9 cellular contexts compared by ENCODE assay signal in the genomic region with DNA sequence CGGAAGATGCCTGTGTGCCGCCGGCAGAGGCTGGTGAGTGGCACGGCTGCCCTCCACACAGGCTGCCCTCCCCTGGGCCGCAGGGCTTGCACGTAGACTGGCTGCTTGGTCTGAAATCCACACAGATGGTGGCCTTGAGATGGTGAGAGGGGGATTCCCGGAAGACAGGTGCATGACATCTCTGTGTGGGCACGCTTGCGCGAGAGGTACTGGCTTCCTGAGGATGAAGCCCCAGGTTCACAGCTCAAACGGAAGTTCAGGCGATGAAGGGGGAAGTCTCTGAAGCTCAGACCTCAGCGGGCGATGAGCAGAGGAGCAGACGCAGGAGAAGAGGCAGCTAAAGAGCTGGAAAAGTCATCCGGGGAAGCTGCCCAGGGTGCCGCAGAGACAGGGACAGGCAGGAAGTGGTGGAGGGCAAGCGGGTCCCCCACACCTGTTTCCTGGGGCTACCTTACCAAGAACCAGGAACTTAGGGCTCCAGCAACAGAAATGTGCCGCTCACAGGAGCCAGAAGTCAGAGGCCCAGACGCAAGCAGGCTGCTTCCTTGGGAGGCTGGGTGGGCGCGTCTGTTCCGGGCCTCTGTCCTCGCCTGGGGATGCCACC. TPM values are rescaled to one million over a fixed set of nuclear protein-coding genes. Genes with fewer than 3 reads are reported as not detected.
DNase-seq lines count a peak whose midpoint lies in the region; ATAC-seq and TF ChIP-seq lines count a peak whose summit lies in the region.
"Had no signal": no experiment of that assay in that cellular context is flagged by ENCODE, and none has a peak within 500 bp of the region (broad histone marks: within the 10 kb centered on the region; RNA-seq: fewer than 3 reads in every experiment).

No MANE protein-coding gene starts in this region.

- H3K4me3 Mint-ChIP-seq in activated CD4-positive, alpha-beta T cell treated with anti-CD3 and anti-CD28 coated beads, Interleukin-2, amount 10 ng/mL, durations not matched to agents 24 days and 14 days = peak overlapping the region; percentile 85
- peak overlapping the region; percentile 75 for H3K4me3 Mint-ChIP-seq in stimulated activated naive CD8-positive, alpha-beta T cell treated with anti-CD3 and anti-CD28 coated beads, Interleukin-15, Interleukin-2, amounts not matched to agents 100 ng/mL and 50 ng/mL, for 24 hours
- H3K4me3 Mint-ChIP-seq in progenitor cell of endocrine pancreas (ENCODE audit: low read depth) = no peak overlapping the region

- ATAC-seq in GM21717 (IDR thresholded peaks at IDR 0.05; ENCODE audit: unreplicated experiment) = peak; percentile 39

- no peak overlapping the region for H2BK5ac ChIP-seq in trophoblast cell (ENCODE audit: low read depth, low read length, poor library complexity)

- no peak overlapping the region for H2AK5ac ChIP-seq in trophoblast cell (ENCODE audit: low read length)

- peaks cover 30 to 34% of the 10 kb centered on the region in 2 experiments for H3K36me3 ChIP-seq in trophoblast cell (ENCODE audit: control insufficient read depth in 1 of 2, insufficient read depth in 2 of 2, low read length in 2 of 2)
- H3K36me3 ChIP-seq in uterus = no peaks in the 10 kb centered on the region

- H3K27me3 ChIP-seq in trophoblast cell (ENCODE audit: insufficient read depth, low read length) = no peaks in the 10 kb centered on the region
- H3K27me3 ChIP-seq in uterus = peaks cover 0 to 7% of the 10 kb centered on the region in 2 donors

- H2BK12ac ChIP-seq in trophoblast cell (ENCODE audit: low read length) = no peak overlapping the region

- H3K27ac Mint-ChIP-seq in activated CD4-positive, alpha-beta T cell treated with anti-CD3 and anti-CD28 coated beads, Interleukin-2, amount 10 ng/mL, durations not matched to agents 24 days and 14 days = peak overlapping the region; percentile 97
- peak overlapping the region; percentile 96 for H3K27ac Mint-ChIP-seq in stimulated activated naive CD8-positive, alpha-beta T cell treated with anti-CD3 and anti-CD28 coated beads, Interleukin-15, Interleukin-2, amounts not matched to agents 100 ng/mL and 50 ng/mL, for 24 hours
- no peak overlapping the region for H3K27ac Mint-ChIP-seq in progenitor cell of endocrine pancreas

- H3K79me2 ChIP-seq in trophoblast cell (ENCODE audit: control insufficient read depth, insufficient read depth, low read length, poor library complexity) = no peaks in the 10 kb centered on the region

- H3K27ac ChIP-seq in trophoblast cell (ENCODE audit: low read depth, low read length) (no peak overlapping the region), uterus (no peak overlapping the region)

- no peak for TF ChIP-seq POLR2A in uterus (IDR thresholded peaks at IDR 0.05)

- H4K12ac ChIP-seq in trophoblast cell (ENCODE audit: low read depth, low read length) = no peak overlapping the region

- H3K18ac ChIP-seq in trophoblast cell (ENCODE audit: low read length) = no peak overlapping the region

- no peak overlapping the region for H4K8ac ChIP-seq in trophoblast cell (ENCODE audit: low read depth, low read length)

- intact Hi-C loops in activated CD4-positive, alpha-beta T cell treated with anti-CD3 and anti-CD28 coated beads, Interleukin-2, amount 10 ng/mL, durations not matched to agents 24 days and 14 days (cut with micrococcal nuclease) = loop anchor here (5.0 kb wide), 1 partner anchor 267 kb away; no protein-coding TSS in a partner anchor
- intact Hi-C loops in posterior cingulate gyrus (cut with DNase I) (loop anchor here (10.0 kb wide), 1 partner anchor 279 kb away; a partner anchor contains a TSS), uterus (cut with DNase I; ENCODE audit: low total_unique reads) (loop anchor here (10.0 kb wide), 1 partner anchor 279 kb away; a partner anchor contains a TSS)

- no peaks in the 10 kb centered on the region for H3K27me3 Mint-ChIP-seq in activated CD4-positive, alpha-beta T cell treated with anti-CD3 and anti-CD28 coated beads, Interleukin-2, amount 10 ng/mL, durations not matched to agents 24 days and 14 days
- no peaks in the 10 kb centered on the region for H3K27me3 Mint-ChIP-seq in stimulated activated naive CD8-positive, alpha-beta T cell treated with anti-CD3 and anti-CD28 coated beads, Interleukin-15, Interleukin-2, amounts not matched to agents 100 ng/mL and 50 ng/mL, for 24 hours
- H3K27me3 Mint-ChIP-seq in progenitor cell of endocrine pancreas = peaks cover 6% of the 10 kb centered on the region

- TF ChIP-seq CTCF in progenitor cell of endocrine pancreas (IDR thresholded peaks at IDR 0.05; ENCODE audit: unreplicated experiment) (no peak), uterus (IDR thresholded peaks at IDR 0.05) (no peak)

- no peak overlapping the region for H3K4me2 ChIP-seq in trophoblast cell (ENCODE audit: low read length)

- no peak overlapping the region for H4K91ac ChIP-seq in trophoblast cell (ENCODE audit: low read depth, low read length)

- H3K9ac ChIP-seq in trophoblast cell (ENCODE audit: low read length) = no peak overlapping the region

- no peaks in the 10 kb centered on the region for H3K79me1 ChIP-seq in trophoblast cell (ENCODE audit: low read length)

- H3K9me3 ChIP-seq in trophoblast cell (ENCODE audit: insufficient read depth, low read depth, low read length) (peaks cover 2% of the 10 kb centered on the region), uterus (no peaks in the 10 kb centered on the region)

- no peak overlapping the region for H2BK120ac ChIP-seq in trophoblast cell (ENCODE audit: insufficient read depth, low read length, poor library complexity)

- no peak overlapping the region for H3K4ac ChIP-seq in trophoblast cell (ENCODE audit: low read depth, low read length)

- no peak overlapping the region for H3K23ac ChIP-seq in trophoblast cell (ENCODE audit: low read length)

- H2AFZ ChIP-seq in trophoblast cell (ENCODE audit: insufficient read depth, low read length, poor library complexity) = no peak overlapping the region

- H3K4me1 ChIP-seq in trophoblast cell (ENCODE audit: control insufficient read depth in 1 of 2, insufficient read depth in 2 of 2, low read length in 2 of 2) (no peaks in the 10 kb centered on the region), uterus (peaks cover 0 to 9% of the 10 kb centered on the region in 2 donors)

- no CpG with 5 or more reads among the region's 24 CpGs for WGBS in trophoblast cell (ENCODE audit: extremely low coverage, insufficient coverage, insufficient read length)

- H3K4me1 Mint-ChIP-seq in activated CD4-positive, alpha-beta T cell treated with anti-CD3 and anti-CD28 coated beads, Interleukin-2, amount 10 ng/mL, durations not matched to agents 24 days and 14 days = peaks cover 23% of the 10 kb centered on the region
- peaks cover 42% of the 10 kb centered on the region for H3K4me1 Mint-ChIP-seq in stimulated activated naive CD8-positive, alpha-beta T cell treated with anti-CD3 and anti-CD28 coated beads, Interleukin-15, Interleukin-2, amounts not matched to agents 100 ng/mL and 50 ng/mL, for 24 hours (ENCODE audit: low read depth)
- no peaks in the 10 kb centered on the region for H3K4me1 Mint-ChIP-seq in progenitor cell of endocrine pancreas (ENCODE audit: low read depth)

- peak; percentile 89 for DNase-seq in activated CD4-positive, alpha-beta T cell treated with anti-CD3 and anti-CD28 coated beads, Interleukin-2, amount 10 ng/mL, durations not matched to agents 24 days and 14 days
- DNase-seq in effector CD4-positive, alpha-beta T cell = peak; percentile 75
- DNase-seq in trophoblast cell (no peak), progenitor cell of endocrine pancreas (ENCODE audit: low spot score, unreplicated experiment) (no peak), posterior cingulate gyrus (no peak), uterus (no peak)
- DNase-seq: dermis blood vessel endothelial cell had no signal

- H3K36me3 Mint-ChIP-seq in activated CD4-positive, alpha-beta T cell treated with anti-CD3 and anti-CD28 coated beads, Interleukin-2, amount 10 ng/mL, durations not matched to agents 24 days and 14 days (ENCODE audit: low read depth) = peaks cover 26% of the 10 kb centered on the region
- peaks cover 25% of the 10 kb centered on the region for H3K36me3 Mint-ChIP-seq in stimulated activated naive CD8-positive, alpha-beta T cell treated with anti-CD3 and anti-CD28 coated beads, Interleukin-15, Interleukin-2, amounts not matched to agents 100 ng/mL and 50 ng/mL, for 24 hours (ENCODE audit: low read depth)
- H3K36me3 Mint-ChIP-seq in progenitor cell of endocrine pancreas (ENCODE audit: insufficient read depth) = peaks cover 4% of the 10 kb centered on the region

- H3K9me3 Mint-ChIP-seq in activated CD4-positive, alpha-beta T cell treated with anti-CD3 and anti-CD28 coated beads, Interleukin-2, amount 10 ng/mL, durations not matched to agents 24 days and 14 days = no peaks in the 10 kb centered on the region
- no peaks in the 10 kb centered on the region for H3K9me3 Mint-ChIP-seq in stimulated activated naive CD8-positive, alpha-beta T cell treated with anti-CD3 and anti-CD28 coated beads, Interleukin-15, Interleukin-2, amounts not matched to agents 100 ng/mL and 50 ng/mL, for 24 hours
- H3K9me3 Mint-ChIP-seq in progenitor cell of endocrine pancreas (ENCODE audit: low read depth) = no peaks in the 10 kb centered on the region

- H3K4me3 ChIP-seq in trophoblast cell (ENCODE audit: low read depth, low read length) (no peak overlapping the region), uterus (no peak overlapping the region)

- H3K14ac ChIP-seq in trophoblast cell (ENCODE audit: low read length) = no peak overlapping the region

RNA-seq across cellular contexts. Expression of a gene that starts 7.2 kb away (rescaled TPM):
- total RNA-seq in activated CD4-positive, alpha-beta T cell treated with anti-CD3 and anti-CD28 coated beads, Interleukin-2, amount 10 ng/mL, durations not matched to agents 24 days and 14 days = 46.8 and 47.4 TPM in 2 replicates
- polyA plus RNA-seq in trophoblast cell (2013) = 42.2 and 46.8 TPM in 2 replicates
- total RNA-seq in progenitor cell of endocrine pancreas = 42.2 and 42.4 TPM in 2 replicates
- 10 to 100 TPM in 2 of 4 donors, 1 to 10 TPM in 2; 3.6 to 37.0 (median 14.6) TPM for total RNA-seq in uterus

RNA-seq across cellular contexts. Expression of a gene that starts 7.4 kb away (rescaled TPM):
- 13.8 and 17.9 TPM in 2 replicates for total RNA-seq in activated CD4-positive, alpha-beta T cell treated with anti-CD3 and anti-CD28 coated beads, Interleukin-2, amount 10 ng/mL, durations not matched to agents 24 days and 14 days
- 22.3 and 22.8 TPM in 2 replicates for polyA plus RNA-seq in trophoblast cell (2013)
- total RNA-seq in progenitor cell of endocrine pancreas = 22.0 and 25.7 TPM in 2 replicates
- 10 to 100 TPM; 11.8 to 22.5 (median 18.3) TPM for total RNA-seq in uterus

RNA-seq across cellular contexts. Expression of a gene that starts 34.9 kb away (rescaled TPM):
- total RNA-seq in activated CD4-positive, alpha-beta T cell treated with anti-CD3 and anti-CD28 coated beads, Interleukin-2, amount 10 ng/mL, durations not matched to agents 24 days and 14 days = 302 and 304 TPM in 2 replicates
- polyA plus RNA-seq in trophoblast cell (2013) = 66.6 and 72.8 TPM in 2 replicates
- total RNA-seq in progenitor cell of endocrine pancreas (17.4 and 19.0 TPM in 2 replicates), uterus (100 to 1,000 TPM in 1 of 4 donors, 10 to 100 TPM in 3; 31.7 to 106 (median 53.6) TPM)

Comparison
In these comparisons a context has a peak if more than half of its experiments do, and no peak if none do; other contexts are left out.
1. DNase-seq: peak in activated CD4-positive, alpha-beta T cell treated with anti-CD3 and anti-CD28 coated beads, Interleukin-2, amount 10 ng/mL, durations not matched to agents 24 days and 14 days (single experiment) and effector CD4-positive, alpha-beta T cell (single experiment); none in trophoblast cell (0 of 2), progenitor cell of endocrine pancreas (single experiment), posterior cingulate gyrus (0 of 10) and uterus (0 of 2).